In the genomic region with DNA sequence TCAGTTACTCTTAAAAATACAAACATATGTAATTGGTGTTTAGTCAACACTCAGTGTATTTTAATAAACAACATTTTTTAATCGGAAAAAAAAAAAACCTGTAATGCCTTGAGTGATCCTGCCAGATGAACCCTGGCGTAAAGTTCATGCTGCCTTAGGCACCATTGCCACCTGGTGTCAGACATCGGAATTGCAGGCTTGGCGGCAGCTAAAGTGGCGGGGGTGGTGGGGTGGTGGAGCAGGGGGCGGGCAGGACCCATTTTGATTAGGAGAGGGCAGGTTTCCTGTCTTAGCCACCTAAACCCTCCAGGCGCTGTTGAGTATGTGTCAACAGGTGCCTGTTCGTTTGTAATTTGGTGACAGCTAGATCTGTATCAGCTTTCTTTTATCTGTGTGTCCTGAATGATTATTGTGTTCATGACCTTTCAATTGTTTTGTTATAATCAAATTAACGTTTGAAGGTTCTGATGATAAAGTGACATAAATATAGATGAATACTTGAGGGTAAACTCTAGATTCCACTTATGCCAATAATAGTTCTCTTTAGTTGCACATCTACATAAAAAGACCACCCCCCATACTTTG, we compare ENCODE assay signal across 9 cellular contexts.
DNase-seq lines count a peak whose midpoint lies in the region; ATAC-seq and TF ChIP-seq lines count a peak whose summit lies in the region.
"Had no signal": no experiment of that assay in that cellular context is flagged by ENCODE, and none has a peak within 500 bp of the region (broad histone marks: within the 10 kb centered on the region; RNA-seq: fewer than 3 reads in every experiment).

No MANE protein-coding gene starts in this region.

- H3K27me3 Mint-ChIP-seq in CD8-positive, alpha-beta T cell (ENCODE audit: low read depth) = peaks cover 3% of the 10 kb centered on the region
- H3K27me3 Mint-ChIP-seq in HFFc6 (ENCODE audit: insufficient read depth) (no peaks in the 10 kb centered on the region), neural progenitor cell (ENCODE audit: insufficient read depth, low read depth) (peaks cover 3% of the 10 kb centered on the region)
- H3K27me3 Mint-ChIP-seq: IgD-negative memory B cell had no signal

- no peaks in the 10 kb centered on the region for H3K27me3 ChIP-seq in CD8-positive, alpha-beta T cell (ENCODE audit: insufficient read depth, low read length)
- no peaks in the 10 kb centered on the region for H3K27me3 ChIP-seq in dorsolateral prefrontal cortex
- H3K27me3 ChIP-seq in neural progenitor cell = no peaks in the 10 kb centered on the region

- no peak overlapping the region for H3K27ac ChIP-seq in CD8-positive, alpha-beta T cell (ENCODE audit: low read depth, low read length)
- H3K27ac ChIP-seq in dorsolateral prefrontal cortex (no peak overlapping the region), neural progenitor cell (no peak overlapping the region)

- no peaks in the 10 kb centered on the region for H3K9me3 ChIP-seq in CD8-positive, alpha-beta T cell (ENCODE audit: low read length)
- H3K9me3 ChIP-seq in neural progenitor cell (ENCODE audit: low read depth) = no peaks in the 10 kb centered on the region

- no peak for ATAC-seq in CD8-positive, alpha-beta T cell
- ATAC-seq in HG02798 (IDR thresholded peaks at IDR 0.05; ENCODE audit: poor library complexity, unreplicated experiment) = no peak
- ATAC-seq in GM18498 (IDR thresholded peaks at IDR 0.05; ENCODE audit: unreplicated experiment) = no peak
- ATAC-seq in GM21528 (IDR thresholded peaks at IDR 0.05; ENCODE audit: low FRiP score, unreplicated experiment) = no peak

- H3K79me2 ChIP-seq in neural progenitor cell (ENCODE audit: low read depth) = no peaks in the 10 kb centered on the region

- no peaks in the 10 kb centered on the region for H3K4me1 Mint-ChIP-seq in CD8-positive, alpha-beta T cell (ENCODE audit: low read depth)
- H3K4me1 Mint-ChIP-seq in HFFc6 (ENCODE audit: low read depth) (no peaks in the 10 kb centered on the region), neural progenitor cell (peaks cover 9% of the 10 kb centered on the region)

- no peaks in the 10 kb centered on the region for H3F3A ChIP-seq in neural progenitor cell (ENCODE audit: low read depth)

- H3K4me3 ChIP-seq in CD8-positive, alpha-beta T cell (ENCODE audit: low read depth, low read length) = no peak overlapping the region
- H3K4me3 ChIP-seq in dorsolateral prefrontal cortex (no peak overlapping the region), neural progenitor cell (no peak overlapping the region)

- TF ChIP-seq CTCF in CD8-positive, alpha-beta T cell (IDR thresholded peaks at IDR 0.05) = peak; percentile 46
- TF ChIP-seq CTCF in HFFc6 (IDR thresholded peaks at IDR 0.05) (peak; percentile 92), dorsolateral prefrontal cortex (IDR thresholded peaks at IDR 0.05 in 54 of 56, conservative IDR thresholded peaks at IDR 0.05 in 2 of 56; ENCODE audit: low read depth in 1 of 56, partially characterized antibody in 56 of 56) (peak in 55 of 56 donors; percentile 17 to 68 (median 50)), neural progenitor cell (IDR thresholded peaks at IDR 0.05) (peak; percentile 93)

- H3K9me3 Mint-ChIP-seq in CD8-positive, alpha-beta T cell = no peaks in the 10 kb centered on the region
- H3K9me3 Mint-ChIP-seq in HFFc6 (peaks cover 7% of the 10 kb centered on the region; the same call in 1 of the 2 replicates), neural progenitor cell (peaks cover 17% of the 10 kb centered on the region)

- H4K20me1 ChIP-seq in neural progenitor cell (ENCODE audit: low read depth) = no peaks in the 10 kb centered on the region

- H3K4me3 Mint-ChIP-seq in CD8-positive, alpha-beta T cell = no peak overlapping the region
- H3K4me3 Mint-ChIP-seq in HFFc6 = no peak overlapping the region
- H3K4me3 Mint-ChIP-seq in neural progenitor cell = no peak overlapping the region
- H3K4me3 Mint-ChIP-seq: IgD-negative memory B cell had no signal

- no peaks in the 10 kb centered on the region for H3K4me1 ChIP-seq in CD8-positive, alpha-beta T cell (ENCODE audit: insufficient read depth, low read length)
- H3K4me1 ChIP-seq in neural progenitor cell = no peaks in the 10 kb centered on the region

- intact Hi-C loops in CD8-positive, alpha-beta T cell (cut with DNase I, micrococcal nuclease) = loop anchor here in 1 of 2 experiments (1.0 to 10.0 kb wide), 2 partner anchors 581 to 952 kb away; no protein-coding TSS in a partner anchor
- intact Hi-C loops in dorsolateral prefrontal cortex (cut with DNase I) = no loop called here

- H3K4me2 ChIP-seq in neural progenitor cell = no peak overlapping the region

- peak; percentile 3 to 51 (median 25) for DNase-seq in CD8-positive, alpha-beta T cell
- DNase-seq in HFFc6 (peak; percentile 15), UCSD-AML1 (lab: John Stamatoyannopoulos, UW; ENCODE audit: unreplicated experiment) (peak; percentile 22), dorsolateral prefrontal cortex (no peak), neural progenitor cell (ENCODE audit: low spot score) (peak; percentile 76)

- CTCF ChIA-PET in CD8-positive, alpha-beta T cell (lab: Charles Lee) = interaction anchor here (0.7 to 2.6 kb wide), 5 partner anchors 18 to 952 kb away, joined by 3 to 23 read pairs (median 3); no protein-coding TSS in a partner anchor

- H3K9ac ChIP-seq in neural progenitor cell = no peak overlapping the region

- H3K36me3 Mint-ChIP-seq in CD8-positive, alpha-beta T cell = no peaks in the 10 kb centered on the region
- H3K36me3 Mint-ChIP-seq in HFFc6 (ENCODE audit: low read depth) = no peaks in the 10 kb centered on the region
- peaks cover 2% of the 10 kb centered on the region for H3K36me3 Mint-ChIP-seq in neural progenitor cell
- H3K36me3 Mint-ChIP-seq: IgD-negative memory B cell had no signal

- no peak overlapping the region for H3K27ac Mint-ChIP-seq in CD8-positive, alpha-beta T cell
- H3K27ac Mint-ChIP-seq in HFFc6 = no peak overlapping the region
- H3K27ac Mint-ChIP-seq in neural progenitor cell = no peak overlapping the region
- H3K27ac Mint-ChIP-seq: IgD-negative memory B cell had no signal

- POLR2A ChIA-PET in CD8-positive, alpha-beta T cell (lab: Charles Lee) = no interaction called here

- H3K36me3 ChIP-seq in CD8-positive, alpha-beta T cell (ENCODE audit: insufficient read depth, low read length) = no peaks in the 10 kb centered on the region
- H3K36me3 ChIP-seq in neural progenitor cell = no peaks in the 10 kb centered on the region

- H2AFZ ChIP-seq in neural progenitor cell (replicated peaks) = no peak overlapping the region

Comparison
In these comparisons a context has a peak if more than half of its experiments do, and no peak if none do; other contexts are left out.
1. DNase-seq: peak in CD8-positive, alpha-beta T cell (7 of 7), HFFc6 (single experiment), UCSD-AML1 (single experiment) and neural progenitor cell (single experiment); none in dorsolateral prefrontal cortex (0 of 10).
2. Peak in every context shown above with its lines, with median percentiles within 50 percentile points of each other: CTCF ChIP-seq.